Comparison of ENCODE assay signal across 18 cellular contexts in genomic region chr2:237863102-237863511, GRCh38. TPM values are rescaled to one million over a fixed set of nuclear protein-coding genes. Genes with fewer than 3 reads are reported as not detected.
DNase-seq lines count a peak whose midpoint lies in the region; ATAC-seq and TF ChIP-seq lines count a peak whose summit lies in the region.
"Had no signal": no experiment of that assay in that cellular context is flagged by ENCODE, and none has a peak within 500 bp of the region (broad histone marks: within the 10 kb centered on the region; RNA-seq: fewer than 3 reads in every experiment).

No MANE protein-coding gene starts in this region.

- H3K36me3 ChIP-seq in esophagus squamous epithelium (no peaks in the 10 kb centered on the region), gastrocnemius medialis (no peaks in the 10 kb centered on the region)
- H3K36me3 ChIP-seq: cardiac muscle cell had no signal

- intact Hi-C loops in esophagus squamous epithelium (cut with DNase I) (no loop called here), gastrocnemius medialis (cut with DNase I; ENCODE audit: low total_unique reads) (loop anchor here (5.0 kb wide), 1 partner anchor 399 kb away; no protein-coding TSS in a partner anchor)

- peaks cover 0 to 69% (median 0%) of the 10 kb centered on the region in 4 donors for H3K27me3 ChIP-seq in esophagus squamous epithelium
- H3K27me3 ChIP-seq in gastrocnemius medialis = no peaks in the 10 kb centered on the region
- H3K27me3 ChIP-seq: MG63 had no signal

- no peak overlapping the region for H3K4me3 ChIP-seq in esophagus squamous epithelium
- H3K4me3 ChIP-seq in gastrocnemius medialis = no peak overlapping the region
- H3K4me3 ChIP-seq: cardiac muscle cell, MG63 had no signal

- H3K4me1 ChIP-seq in esophagus squamous epithelium (peaks cover 5 to 61% (median 17%) of the 10 kb centered on the region in 3 donors), gastrocnemius medialis (peaks cover 29 to 62% of the 10 kb centered on the region in 2 donors)

- no peaks in the 10 kb centered on the region for H3K9me3 ChIP-seq in esophagus squamous epithelium
- H3K9me3 ChIP-seq in gastrocnemius medialis = no peaks in the 10 kb centered on the region
- H3K9me3 ChIP-seq: BE2C, MG63 had no signal

- TF ChIP-seq POLR2A in esophagus squamous epithelium (IDR thresholded peaks at IDR 0.05) (no peak), gastrocnemius medialis (IDR thresholded peaks at IDR 0.05) (no peak)

- ATAC-seq in gastrocnemius medialis = no peak
- ATAC-seq: effector memory CD8-positive, alpha-beta T cell; stimulated activated naive B cell treated with anti-CD40 and anti-IgM and Interleukin-4, amounts not matched to agents 10 μg/mL and 1 μg/mL and 100 μg/mL, for 72 hours; WTC11 had no signal

- no peak for TF ChIP-seq CTCF in esophagus squamous epithelium (IDR thresholded peaks at IDR 0.05)
- TF ChIP-seq CTCF in gastrocnemius medialis (IDR thresholded peaks at IDR 0.05 in 4 of 5, conservative IDR thresholded peaks at IDR 0.05 in 1 of 5) = no peak

- WGBS in esophagus squamous epithelium, 2 donors = 94% methylated on average over 3 of the region's 4 CpGs; no CpG with 5 or more reads in 1 of the 2 donors

- DNase-seq in GM03348 (ENCODE audit: low spot score) (peak; percentile 5), HuH-7 (ENCODE audit: low spot score) (peak; percentile 6), esophagus squamous epithelium (lab: John Stamatoyannopoulos, UW) (no peak), gastrocnemius medialis (no peak), SW 1271 (lab: John Stamatoyannopoulos, UW) (no peak), DMS 273 treated with DMSO at 0.1 percent for 48 hours (lab: John Stamatoyannopoulos, UW) (no peak), DMS79 treated with DMSO at 0.1 percent for 48 hours (lab: John Stamatoyannopoulos, UW) (no peak)
- DNase-seq: BE2C; effector memory CD8-positive, alpha-beta T cell; H9; MG63; NCI-H1930; stimulated activated CD4-positive, alpha-beta T cell treated with anti-CD3 and anti-CD28 coated beads, Interleukin-15, amount 100 ng/mL, for 24 hours; stimulated activated naive B cell treated with anti-CD40 and anti-IgM and Interleukin-4, amounts not matched to agents 10 μg/mL and 1 μg/mL and 100 μg/mL, for 72 hours; T-helper 1 cell had no signal

- in situ Hi-C loops in gastrocnemius medialis (cut with MboI; ENCODE audit: low sequenced_read_pairs in 4 of 4) = loop anchor here in 1 of 4 donors (25.0 kb wide), 1 partner anchor 399 kb away; no protein-coding TSS in a partner anchor

- H3K27ac ChIP-seq in esophagus squamous epithelium = peak overlapping the region in 3 of 4 donors; percentile 22 to 79 (median 71)
- H3K27ac ChIP-seq in gastrocnemius medialis = peak overlapping the region in 3 of 4 donors; percentile 61 to 88 (median 63)
- H3K27ac ChIP-seq: cardiac muscle cell had no signal

RNA-seq across cellular contexts. Expression of gene RAMP1, which starts 3.7 kb away (rescaled TPM):
- 10 to 100 TPM in 1 of 4 donors, 1 to 10 TPM in 2, under 1 TPM in 1; 0.76 to 11.3 (median 4.0) TPM for total RNA-seq in esophagus squamous epithelium
- total RNA-seq in gastrocnemius medialis = 100 to 1,000 TPM in 1 of 4 donors, 10 to 100 TPM in 3; 28.7 to 168 (median 71.8) TPM
- total RNA-seq: pulmonary artery endothelial cell had no signal

Comparison
In these comparisons a context has a peak if more than half of its experiments do, and no peak if none do; other contexts are left out.
1. DNase-seq: peak in GM03348 (single experiment) and HuH-7 (single experiment); none in esophagus squamous epithelium (single experiment), gastrocnemius medialis (0 of 2), SW 1271 (0 of 2), DMS 273 treated with DMSO at 0.1 percent for 48 hours (single experiment) and DMS79 treated with DMSO at 0.1 percent for 48 hours (single experiment).